9 cellular contexts compared by ENCODE assay signal in the genomic region with DNA sequence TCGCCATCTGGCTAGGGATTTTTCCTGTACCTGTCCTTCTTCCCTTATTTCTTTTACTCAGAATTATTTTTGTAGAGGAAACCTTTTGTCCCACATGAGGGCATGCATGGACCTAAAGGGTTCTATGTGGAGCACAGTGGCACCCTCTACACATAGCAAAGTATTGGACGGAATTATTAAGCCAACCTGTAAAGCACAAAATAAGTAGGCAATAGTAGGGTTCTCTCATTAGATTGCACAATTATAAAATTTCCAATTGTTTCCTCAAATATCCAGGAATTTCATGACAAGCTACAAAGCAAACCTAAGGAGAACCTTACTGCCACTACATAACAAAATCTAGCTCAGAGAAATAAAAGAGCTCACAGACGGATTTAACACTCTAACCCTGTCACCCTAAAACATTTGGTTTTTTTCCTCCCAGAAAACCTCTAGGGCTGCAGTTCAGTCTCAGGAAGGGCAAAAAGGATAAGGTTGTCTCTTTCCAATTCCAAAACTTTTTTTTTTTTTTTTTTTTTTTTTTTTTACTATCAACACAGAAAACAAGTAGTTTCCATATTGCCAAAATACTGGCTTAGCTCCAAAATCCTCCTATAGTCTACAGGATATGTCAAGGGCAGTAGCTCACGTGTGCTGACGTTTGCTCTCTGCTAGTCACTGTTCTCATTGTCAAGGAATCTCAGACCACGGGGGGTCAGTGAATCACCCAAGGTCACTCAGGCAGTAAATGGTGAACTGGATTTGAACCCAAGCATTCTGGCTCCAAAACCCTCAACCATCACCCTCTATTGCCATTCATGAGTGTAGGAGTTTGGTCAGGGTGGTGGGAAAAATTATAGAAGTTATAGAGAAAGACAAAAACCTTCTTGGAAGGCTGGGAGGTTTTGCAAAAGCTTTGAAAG. TPM values are rescaled to one million over a fixed set of nuclear protein-coding genes. Genes with fewer than 3 reads are reported as not detected.
DNase-seq lines count a peak whose midpoint lies in the region; ATAC-seq and TF ChIP-seq lines count a peak whose summit lies in the region.
"Had no signal": no experiment of that assay in that cellular context is flagged by ENCODE, and none has a peak within 500 bp of the region (broad histone marks: within the 10 kb centered on the region; RNA-seq: fewer than 3 reads in every experiment).

No MANE protein-coding gene starts in this region.

- no peak; the same call in none of the 2 replicates for ATAC-seq in WTC11
- ATAC-seq in GM21528 (IDR thresholded peaks at IDR 0.05; ENCODE audit: low FRiP score, unreplicated experiment) = no peak
- no peak for ATAC-seq in HG03469 (IDR thresholded peaks at IDR 0.05; ENCODE audit: unreplicated experiment)

- H3K4me3 Mint-ChIP-seq in WTC11 = no peak overlapping the region

- no peaks in the 10 kb centered on the region for H3K27me3 ChIP-seq in left ventricle myocardium inferior (ENCODE audit: low read depth)

- H3K27ac Mint-ChIP-seq in WTC11 = 0 out of 2 replicates have a peak overlapping the region, but pooled peaks have one; percentile 28

- TF ChIP-seq CTCF in WTC11 (IDR thresholded peaks at IDR 0.05) (no peak), left ventricle myocardium inferior (IDR thresholded peaks at IDR 0.05; ENCODE audit: borderline replicate concordance) (no peak)

- DNase-seq in DMS53 (lab: John Stamatoyannopoulos, UW) = peak; percentile 2
- DNase-seq in DMS53 treated with DMSO at 0.1 percent for 48 hours (lab: John Stamatoyannopoulos, UW; ENCODE audit: unreplicated experiment) = no peak
- peak; percentile 17 for DNase-seq in WTC11 (ENCODE audit: low spot score)
- no peak for DNase-seq in left ventricle myocardium inferior
- peak; percentile 90 for DNase-seq in stromal cell of bone marrow (ENCODE audit: low read depth)
- DNase-seq in NCI-H1417 treated with DMSO at 0.1 percent for 48 hours (lab: John Stamatoyannopoulos, UW) = no peak
- DNase-seq: 8988T had no signal

- no peaks in the 10 kb centered on the region for H3K36me3 Mint-ChIP-seq in WTC11

- H3K36me3 ChIP-seq in left ventricle myocardium inferior = no peaks in the 10 kb centered on the region

- H3K27ac ChIP-seq in left ventricle myocardium inferior (replicated peaks) = peak overlapping the region; percentile 54

- H3K4me3 ChIP-seq in left ventricle myocardium inferior = no peak overlapping the region

- H3K4me1 Mint-ChIP-seq in WTC11 = peaks cover 6% of the 10 kb centered on the region

- no peaks in the 10 kb centered on the region for H3K9me3 ChIP-seq in left ventricle myocardium inferior (replicated peaks)

- intact Hi-C loops in left ventricle myocardium inferior (cut with micrococcal nuclease) = no loop called here

- H3K9me3 Mint-ChIP-seq in WTC11 = peaks cover 11% of the 10 kb centered on the region; the same call in 1 of the 2 replicates

- CTCF ChIA-PET in WTC11 (lab: Charles Lee) = interaction anchor here (0.6 to 2.1 kb wide), 6 partner anchors 11 to 326 kb away, joined by 3 to 14 read pairs (median 4); no protein-coding TSS in a partner anchor

- POLR2A ChIA-PET in WTC11 (lab: Charles Lee) = no interaction called here

- H3K4me1 ChIP-seq in left ventricle myocardium inferior = peaks cover 27% of the 10 kb centered on the region

- no peaks in the 10 kb centered on the region for H3K27me3 Mint-ChIP-seq in WTC11 (ENCODE audit: low read depth)

TF ChIP-seq in WTC11, 78 proteins besides CTCF, POLR2A, EP300 and RAD21 (continues in another document):
- TF ChIP-seq, protein P1, sequence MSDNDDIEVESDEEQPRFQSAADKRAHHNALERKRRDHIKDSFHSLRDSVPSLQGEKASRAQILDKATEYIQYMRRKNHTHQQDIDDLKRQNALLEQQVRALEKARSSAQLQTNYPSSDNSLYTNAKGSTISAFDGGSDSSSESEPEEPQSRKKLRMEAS (CRISPR knock-in tag; IDR thresholded peaks at IDR 0.05) = no peak
- TF ChIP-seq, protein P2, sequence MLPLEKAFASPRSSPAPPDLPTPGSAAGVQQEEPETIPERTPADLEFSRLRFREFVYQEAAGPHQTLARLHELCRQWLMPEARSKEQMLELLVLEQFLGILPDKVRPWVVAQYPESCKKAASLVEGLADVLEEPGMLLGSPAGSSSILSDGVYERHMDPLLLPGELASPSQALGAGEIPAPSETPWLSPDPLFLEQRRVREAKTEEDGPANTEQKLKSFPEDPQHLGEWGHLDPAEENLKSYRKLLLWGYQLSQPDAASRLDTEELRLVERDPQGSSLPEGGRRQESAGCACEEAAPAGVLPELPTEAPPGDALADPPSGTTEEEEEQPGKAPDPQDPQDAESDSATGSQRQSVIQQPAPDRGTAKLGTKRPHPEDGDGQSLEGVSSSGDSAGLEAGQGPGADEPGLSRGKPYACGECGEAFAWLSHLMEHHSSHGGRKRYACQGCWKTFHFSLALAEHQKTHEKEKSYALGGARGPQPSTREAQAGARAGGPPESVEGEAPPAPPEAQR (CRISPR knock-in tag; IDR thresholded peaks at IDR 0.05) = no peak
- TF ChIP-seq, protein P3, sequence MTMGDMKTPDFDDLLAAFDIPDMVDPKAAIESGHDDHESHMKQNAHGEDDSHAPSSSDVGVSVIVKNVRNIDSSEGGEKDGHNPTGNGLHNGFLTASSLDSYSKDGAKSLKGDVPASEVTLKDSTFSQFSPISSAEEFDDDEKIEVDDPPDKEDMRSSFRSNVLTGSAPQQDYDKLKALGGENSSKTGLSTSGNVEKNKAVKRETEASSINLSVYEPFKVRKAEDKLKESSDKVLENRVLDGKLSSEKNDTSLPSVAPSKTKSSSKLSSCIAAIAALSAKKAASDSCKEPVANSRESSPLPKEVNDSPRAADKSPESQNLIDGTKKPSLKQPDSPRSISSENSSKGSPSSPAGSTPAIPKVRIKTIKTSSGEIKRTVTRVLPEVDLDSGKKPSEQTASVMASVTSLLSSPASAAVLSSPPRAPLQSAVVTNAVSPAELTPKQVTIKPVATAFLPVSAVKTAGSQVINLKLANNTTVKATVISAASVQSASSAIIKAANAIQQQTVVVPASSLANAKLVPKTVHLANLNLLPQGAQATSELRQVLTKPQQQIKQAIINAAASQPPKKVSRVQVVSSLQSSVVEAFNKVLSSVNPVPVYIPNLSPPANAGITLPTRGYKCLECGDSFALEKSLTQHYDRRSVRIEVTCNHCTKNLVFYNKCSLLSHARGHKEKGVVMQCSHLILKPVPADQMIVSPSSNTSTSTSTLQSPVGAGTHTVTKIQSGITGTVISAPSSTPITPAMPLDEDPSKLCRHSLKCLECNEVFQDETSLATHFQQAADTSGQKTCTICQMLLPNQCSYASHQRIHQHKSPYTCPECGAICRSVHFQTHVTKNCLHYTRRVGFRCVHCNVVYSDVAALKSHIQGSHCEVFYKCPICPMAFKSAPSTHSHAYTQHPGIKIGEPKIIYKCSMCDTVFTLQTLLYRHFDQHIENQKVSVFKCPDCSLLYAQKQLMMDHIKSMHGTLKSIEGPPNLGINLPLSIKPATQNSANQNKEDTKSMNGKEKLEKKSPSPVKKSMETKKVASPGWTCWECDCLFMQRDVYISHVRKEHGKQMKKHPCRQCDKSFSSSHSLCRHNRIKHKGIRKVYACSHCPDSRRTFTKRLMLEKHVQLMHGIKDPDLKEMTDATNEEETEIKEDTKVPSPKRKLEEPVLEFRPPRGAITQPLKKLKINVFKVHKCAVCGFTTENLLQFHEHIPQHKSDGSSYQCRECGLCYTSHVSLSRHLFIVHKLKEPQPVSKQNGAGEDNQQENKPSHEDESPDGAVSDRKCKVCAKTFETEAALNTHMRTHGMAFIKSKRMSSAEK (CRISPR knock-in tag; IDR thresholded peaks at IDR 0.05; ENCODE audit: borderline replicate concordance) = no peak
- TF ChIP-seq NFYB (CRISPR knock-in tag; conservative IDR thresholded peaks at IDR 0.05; ENCODE audit: low read depth) (no peak), KAT7 (CRISPR knock-in tag; IDR thresholded peaks at IDR 0.05; ENCODE audit: borderline replicate concordance) (no peak), MLX (CRISPR knock-in tag; IDR thresholded peaks at IDR 0.05) (no peak), STAT6 (CRISPR knock-in tag; conservative IDR thresholded peaks at IDR 0.05; ENCODE audit: low read depth) (no peak)

RNA-seq across cellular contexts. Expression of gene NCEH1, which starts 52.3 kb away (rescaled TPM):
- 2.6 to 4.5 TPM (median 3.3 TPM) in 3 replicates for total RNA-seq in WTC11 (2021)
- 58.6 TPM for total RNA-seq in left ventricle myocardium inferior

Comparison
In these comparisons a context has a peak if more than half of its experiments do, and no peak if none do; other contexts are left out.
1. DNase-seq: peak in DMS53 (single experiment), WTC11 (single experiment) and stromal cell of bone marrow (single experiment); none in DMS53 treated with DMSO at 0.1 percent for 48 hours (single experiment), left ventricle myocardium inferior (single experiment) and NCI-H1417 treated with DMSO at 0.1 percent for 48 hours (single experiment).
2. RNA of gene NCEH1, which starts 52.3 kb away (total RNA-seq): 58.6 TPM in left ventricle myocardium inferior (single experiment); 2.6 to 4.5 TPM in WTC11; every median in the first group is over 10 times any median in the second.